ENCODE assay signal across 1 cellular context in genomic region chr14:103712633-103713247, GRCh38.
TF ChIP-seq lines count a peak whose summit lies in the region.

No MANE protein-coding gene starts in this region.

TF ChIP-seq in H1, 55 proteins besides CTCF, POLR2A, EP300 and RAD21:
- peak; percentile 45; the same call in 1 of the 2 replicates for TF ChIP-seq E2F6 (IDR thresholded peaks at IDR 0.05)
- no peak for TF ChIP-seq GABPA (IDR thresholded peaks at IDR 0.05; ENCODE audit: borderline replicate concordance, insufficient read depth, low read length)
